In the genomic region with DNA sequence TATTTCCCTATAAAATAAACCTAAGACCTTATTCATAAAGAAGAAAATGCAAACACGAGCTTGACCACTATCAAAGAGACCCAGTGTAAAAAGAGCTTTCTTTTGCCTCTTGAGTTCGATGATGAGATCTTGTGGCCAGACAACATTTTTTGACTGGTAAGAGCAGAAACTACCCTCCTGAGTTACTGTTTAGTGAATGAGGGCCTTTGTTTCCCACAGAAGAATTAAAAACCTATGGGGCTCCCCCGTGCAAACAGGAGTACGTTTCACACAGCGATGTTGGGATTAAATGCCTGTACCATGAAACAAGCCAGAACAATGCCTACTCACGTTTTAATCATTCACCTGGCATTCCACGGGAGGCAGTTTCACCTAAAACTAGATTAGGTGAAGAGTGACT, we compare ENCODE assay signal across 21 cellular contexts. TPM values are rescaled to one million over a fixed set of nuclear protein-coding genes. Genes with fewer than 3 reads are reported as not detected.
"Had no signal": no experiment of that assay in that cellular context is flagged by ENCODE, and none has a peak within 500 bp of the region (broad histone marks: within the 10 kb centered on the region; RNA-seq: fewer than 3 reads in every experiment).

No MANE protein-coding gene starts in this region.

- H3K27ac ChIP-seq: ascending aorta, brain microvascular endothelial cell, left lung, sigmoid colon, transverse colon, vagina, VCaP had no signal

- FAIRE-seq: colon had no signal

- H3K27me3 ChIP-seq: ascending aorta, brain microvascular endothelial cell, sigmoid colon, transverse colon, vagina had no signal

- H3K4me1 ChIP-seq: ascending aorta, left lung, sigmoid colon, transverse colon, vagina had no signal

- ATAC-seq: activated naive CD4-positive, alpha-beta T cell treated with anti-CD3 and anti-CD28 coated beads, Interleukin-2, amount 50 U/mL, for 72 hours; effector memory CD8-positive, alpha-beta T cell; left lung; natural killer cell; stimulated activated naive B cell treated with anti-CD40 and anti-IgM and Interleukin-4, amounts not matched to agents 10 μg/mL and 1 μg/mL and 100 μg/mL, for 72 hours had no signal

- H3K4me3 ChIP-seq: ascending aorta, left lung, lung, sigmoid colon, transverse colon, vagina had no signal

- H3K9me3 ChIP-seq: ascending aorta, left lung, sigmoid colon, transverse colon, vagina had no signal

- H3K36me3 ChIP-seq: ascending aorta, brain microvascular endothelial cell, left lung, sigmoid colon, transverse colon, vagina had no signal

- DNase-seq: activated CD4-positive, CD25-positive, alpha-beta regulatory T cell treated with anti-CD3 and anti-CD28 coated beads, Interleukin-2, amount 50 U/mL, for 72 hours; activated T-cell treated with anti-CD3 and anti-CD28 coated beads, Interleukin-2, amount 50 U/mL, for 1 hour; brain microvascular endothelial cell; central memory CD4-positive, alpha-beta T cell; effector memory CD8-positive, alpha-beta T cell; left lung; midbrain; natural killer cell; retina; sigmoid colon; stimulated activated CD4-positive, alpha-beta T cell treated with anti-CD3 and anti-CD28 coated beads, Interleukin-2, amount 100 ng/mL, for 48 hours; stimulated activated CD8-positive, alpha-beta memory T cell treated with anti-CD3 and anti-CD28 coated beads, Interleukin-4, amount 100 ng/mL, for 48 hours; stimulated activated naive B cell treated with anti-CD40 and anti-IgM and Interleukin-4, amounts not matched to agents 10 μg/mL and 1 μg/mL and 100 μg/mL, for 72 hours; transverse colon had no signal

RNA-seq across cellular contexts. Expression of gene MYCN, which starts 36.0 kb away (rescaled TPM):
- total RNA-seq: activated naive CD4-positive, alpha-beta T cell treated with anti-CD3 and anti-CD28 coated beads, Interleukin-2, amount 50 U/mL, for 72 hours; ascending aorta; osteoblast had no signal
